Comparison of ENCODE assay signal across 26 cellular contexts in genomic region chr6:14786455-14786854, GRCh38.
"Had no signal": no experiment of that assay in that cellular context is flagged by ENCODE, and none has a peak within 500 bp of the region (broad histone marks: within the 10 kb centered on the region; RNA-seq: fewer than 3 reads in every experiment).

No MANE protein-coding gene starts in this region.

- H3K27ac ChIP-seq: epithelial cell of prostate, esophagus squamous epithelium, pancreas, prostate gland, skin epidermis, testis, transverse colon had no signal

- DNase-seq: activated CD4-positive, alpha-beta memory T cell treated with anti-CD3 and anti-CD28 coated beads for 36 hours; activated CD4-positive, alpha-beta T cell treated with anti-CD3 and anti-CD28 coated beads, Interleukin-2, amount 10 ng/mL, durations not matched to agents 24 days and 14 days; activated CD8-positive, alpha-beta memory T cell treated with anti-CD3 and anti-CD28 coated beads, Interleukin-2, amount 50 U/mL, for 48 hours; activated naive CD4-positive, alpha-beta T cell treated with Interleukin-2 at 50 U/mL for 16 hours; activated T-cell treated with anti-CD3 and anti-CD28 coated beads, Interleukin-2, amount 50 U/mL, for 4 hours; anterior cingulate cortex; dermis blood vessel endothelial cell; effector CD4-positive, alpha-beta T cell; esophagus squamous epithelium; foreskin melanocyte; naive B cell; nucleus accumbens; pancreas; retina; stimulated activated CD4-positive, alpha-beta T cell treated with anti-CD3 and anti-CD28 coated beads, Interleukin-12 subunit alpha, Interleukin-12 subunit beta, amount 100 ng/mL, for 4 hours; stimulated activated CD4-positive, alpha-beta T cell treated with anti-CD3 and anti-CD28 coated beads, Interleukin-4, amount 100 ng/mL, for 1 hour; stimulated activated naive CD8-positive, alpha-beta T cell treated with anti-CD3 and anti-CD28 coated beads, Interleukin-15, Interleukin-2, amounts not matched to agents 100 U/mL and 50 U/mL, for 24 hours; testis; transverse colon had no signal

- H3K36me3 ChIP-seq: esophagus squamous epithelium, pancreas, prostate gland, transverse colon had no signal

- H3K9me3 Mint-ChIP-seq: activated T-cell treated with anti-CD3 and anti-CD28 coated beads, Interleukin-2, amount 50 U/mL, for 4 hours had no signal

- H3K4me3 Mint-ChIP-seq: activated CD4-positive, alpha-beta memory T cell treated with anti-CD3 and anti-CD28 coated beads for 36 hours; activated CD4-positive, alpha-beta T cell treated with anti-CD3 and anti-CD28 coated beads, Interleukin-2, amount 10 ng/mL, durations not matched to agents 24 days and 14 days; activated naive CD8-positive, alpha-beta T cell; activated T-cell treated with anti-CD3 and anti-CD28 coated beads, Interleukin-2, amount 50 U/mL, for 4 hours; mesothelial cell of epicardium had no signal

- H3K27me3 Mint-ChIP-seq: activated CD4-positive, alpha-beta memory T cell treated with anti-CD3 and anti-CD28 coated beads for 36 hours; activated CD4-positive, alpha-beta T cell treated with anti-CD3 and anti-CD28 coated beads, Interleukin-2, amount 10 ng/mL, durations not matched to agents 24 days and 14 days; activated naive CD8-positive, alpha-beta T cell; naive B cell had no signal

- H3K27ac Mint-ChIP-seq: activated CD4-positive, alpha-beta T cell treated with anti-CD3 and anti-CD28 coated beads, Interleukin-2, amount 10 ng/mL, durations not matched to agents 24 days and 14 days; activated naive CD8-positive, alpha-beta T cell; mesothelial cell of epicardium; naive B cell had no signal

- H3K27me3 ChIP-seq: esophagus squamous epithelium, pancreas, testis, transverse colon had no signal

- ATAC-seq: activated T-cell treated with anti-CD3 and anti-CD28 coated beads, Interleukin-2, amount 50 U/mL, for 4 hours; pancreas; sciatic nerve; stimulated activated naive CD8-positive, alpha-beta T cell treated with anti-CD3 and anti-CD28 coated beads, Interleukin-15, Interleukin-2, amounts not matched to agents 100 U/mL and 50 U/mL, for 24 hours had no signal

- H3K4me3 ChIP-seq: esophagus squamous epithelium, pancreas, prostate gland, skin epidermis, testis, transverse colon had no signal

- H3K36me3 Mint-ChIP-seq: activated CD4-positive, alpha-beta memory T cell treated with anti-CD3 and anti-CD28 coated beads for 36 hours; activated naive CD8-positive, alpha-beta T cell; mesothelial cell of epicardium; naive B cell had no signal

- H3K9me3 ChIP-seq: esophagus squamous epithelium, pancreas, prostate gland, testis, transverse colon had no signal

- FAIRE-seq: colon, pancreas had no signal

- H3K4me1 ChIP-seq: pancreas, prostate gland, testis had no signal
